8 cellular contexts compared by ENCODE assay signal in the genomic region with DNA sequence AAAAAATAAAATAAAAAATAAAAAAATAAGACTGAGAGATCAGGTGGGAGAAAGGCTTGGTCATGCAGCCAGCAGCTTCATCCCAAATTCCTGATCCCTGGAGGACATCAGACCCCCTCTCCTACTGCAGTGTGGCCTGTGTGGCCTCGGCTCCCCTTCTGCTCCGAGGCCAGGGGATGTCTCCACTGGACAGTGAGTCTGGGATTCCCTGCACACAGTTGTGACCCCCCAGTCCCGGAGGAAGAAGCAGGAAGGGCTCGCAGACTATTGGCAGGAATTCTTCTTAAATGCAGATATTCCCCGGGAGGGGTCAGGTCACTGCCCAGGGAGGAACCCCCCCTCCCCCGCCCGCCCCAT. TPM values are rescaled to one million over a fixed set of nuclear protein-coding genes. Genes with fewer than 3 reads are reported as not detected.
DNase-seq lines count a peak whose midpoint lies in the region; ATAC-seq, FAIRE-seq and TF ChIP-seq lines count a peak whose summit lies in the region.

No MANE protein-coding gene starts in this region.

- H3K4me3 ChIP-seq in GM08714 (ENCODE audit: low read length): peak overlapping the region; percentile 25; the same call in 1 of the 2 replicates
- peak overlapping the region; percentile 93 for H3K4me3 ChIP-seq in Loucy (ENCODE audit: low read length, poor library complexity, severe bottlenecking)
- H3K4me3 ChIP-seq in epithelial cell of proximal tubule (ENCODE audit: low read depth, low read length): peak overlapping the region; percentile 70
- H3K4me3 ChIP-seq in pancreas: peak overlapping the region in 3 of 4 donors; percentile 46 to 82 (median 58)

- H3K4me2 ChIP-seq in Loucy (ENCODE audit: low read depth, low read length, poor library complexity, severe bottlenecking): peak overlapping the region; percentile 75

- H3K27me3 ChIP-seq in Loucy (ENCODE audit: insufficient read depth, low read length, poor library complexity, severe bottlenecking): no peaks in the 10 kb centered on the region
- H3K27me3 ChIP-seq in pancreas: no peaks in the 10 kb centered on the region

- no peaks in the 10 kb centered on the region for H3F3A ChIP-seq in Loucy (ENCODE audit: low read depth)

- no peak overlapping the region for H3K27ac ChIP-seq in pancreas

- H3K9me3 ChIP-seq in Loucy (ENCODE audit: insufficient read depth, low read depth, low read length): no peaks in the 10 kb centered on the region
- no peaks in the 10 kb centered on the region for H3K9me3 ChIP-seq in pancreas

- DNase-seq in epithelial cell of proximal tubule (ENCODE audit: low read depth) (no peak), pancreas (no peak), NCI-H1417 (lab: John Stamatoyannopoulos, UW) (no peak)
- DNase-seq in activated CD4-positive, CD25-positive, alpha-beta regulatory T cell (lab: John Stamatoyannopoulos, UW): no peak

- intact Hi-C loops in pancreas (cut with DNase I): no loop called here

- no peak for FAIRE-seq in pancreas (lab: Jason Lieb, UNC)

- 0 to 3% methylated on average over 7 of the region's 7 CpGs for WGBS in pancreas, 2 donors

- no peaks in the 10 kb centered on the region for H3K9me2 ChIP-seq in Loucy (replicated peaks; ENCODE audit: low read depth, low read length)

- peak overlapping the region; percentile 95 for H2AFZ ChIP-seq in Loucy (ENCODE audit: low read length)

- ATAC-seq in pancreas: peak; percentile 5 to 22 (median 12)
- no peak for ATAC-seq in HG02798 (IDR thresholded peaks at IDR 0.05; ENCODE audit: poor library complexity, unreplicated experiment)
- no peak for ATAC-seq in GM19455 (IDR thresholded peaks at IDR 0.05; ENCODE audit: unreplicated experiment)

- H3K36me3 ChIP-seq in Loucy (ENCODE audit: insufficient read depth, low read length): no peaks in the 10 kb centered on the region
- no peaks in the 10 kb centered on the region for H3K36me3 ChIP-seq in pancreas

- H3K79me2 ChIP-seq in Loucy (ENCODE audit: insufficient read depth, low read length): no peaks in the 10 kb centered on the region

- H3K4me1 ChIP-seq in Loucy (ENCODE audit: insufficient read depth, low read length, poor library complexity, severe bottlenecking): peaks cover 4% of the 10 kb centered on the region
- H3K4me1 ChIP-seq in pancreas: no peaks in the 10 kb centered on the region

- H3K9ac ChIP-seq in Loucy (ENCODE audit: low read depth, low read length, poor library complexity, severe bottlenecking): peak overlapping the region; percentile 78

- TF ChIP-seq CTCF in Loucy (conservative IDR thresholded peaks at IDR 0.05; ENCODE audit: low read length) (no peak), epithelial cell of proximal tubule (conservative IDR thresholded peaks at IDR 0.05; ENCODE audit: low read depth, low read length) (no peak), pancreas (IDR thresholded peaks at IDR 0.05) (no peak)

- H4K20me1 ChIP-seq in Loucy (ENCODE audit: insufficient read depth, low read length, poor library complexity, severe bottlenecking): no peaks in the 10 kb centered on the region

RNA-seq across cellular contexts. Expression of gene ZNF627, which starts 41.9 kb away (rescaled TPM):
- 10.0 and 12.5 TPM in 2 replicates for total RNA-seq in epithelial cell of proximal tubule
- 1 to 10 TPM; 4.4 to 8.5 (median 6.0) TPM for total RNA-seq in pancreas
- 1 to 10 TPM; 4.6 to 6.4 TPM for polyA plus RNA-seq in pancreas

Comparison
In these comparisons a context has a peak if more than half of its experiments do, and no peak if none do; other contexts are left out.
1. H3K4me3 ChIP-seq: peak in every context shown above with its lines; median percentile 93 in Loucy; 70 in epithelial cell of proximal tubule; 58 in pancreas; 25 in GM08714.
2. ATAC-seq: peak in pancreas (4 of 4); none in HG02798 (single experiment) and GM19455 (single experiment).